In the genomic region with DNA sequence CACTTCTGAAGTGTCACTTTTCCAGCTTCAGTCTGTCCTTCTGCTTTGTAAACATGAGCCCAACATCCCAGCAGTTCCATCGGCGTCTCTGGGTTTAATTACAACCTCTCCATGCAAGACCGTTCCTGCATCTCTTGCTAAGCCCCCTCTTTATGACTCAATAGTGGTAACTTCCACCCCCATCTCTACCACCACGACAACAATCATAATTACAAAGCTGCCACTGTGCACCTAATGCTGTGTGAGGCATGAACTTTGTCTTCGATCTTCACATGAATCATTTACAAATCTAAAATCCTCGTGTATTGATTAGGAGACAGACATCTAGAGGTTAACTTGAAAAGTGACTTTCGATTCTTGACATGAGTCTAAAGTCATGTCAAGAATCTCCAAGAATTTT, we compare ENCODE assay signal across 18 cellular contexts. TPM values are rescaled to one million over a fixed set of nuclear protein-coding genes. Genes with fewer than 3 reads are reported as not detected.
DNase-seq lines count a peak whose midpoint lies in the region; ATAC-seq, FAIRE-seq and TF ChIP-seq lines count a peak whose summit lies in the region.
"Had no signal": no experiment of that assay in that cellular context is flagged by ENCODE, and none has a peak within 500 bp of the region (broad histone marks: within the 10 kb centered on the region; RNA-seq: fewer than 3 reads in every experiment).

No MANE protein-coding gene starts in this region.

- no peak for ATAC-seq in activated B cell treated with CpG ODN at 0.5 μM for 24 hours (ENCODE audit: low read depth)
- ATAC-seq in naive B cell (ENCODE audit: low read depth in 2 of 2) = no peak
- ATAC-seq in GM18505 (IDR thresholded peaks at IDR 0.05; ENCODE audit: unreplicated experiment) = no peak

- H3K27me3 ChIP-seq in CD4-positive, alpha-beta memory T cell (ENCODE audit: insufficient read depth, low read length) = no peaks in the 10 kb centered on the region

- CTCF ChIA-PET in CD4-positive, alpha-beta memory T cell (lab: Charles Lee; ENCODE audit: partially characterized antibody) = interaction anchor here (1.0 to 8.0 kb wide), 5 partner anchors 23 to 129 kb away, joined by 3 to 83 read pairs (median 3); partner anchors contain the start of gene CEP43
- CTCF ChIA-PET in activated B cell treated with CpG ODN at 0.5 μM for 24 hours (lab: Charles Lee) = interaction anchor here (0.6 to 12.6 kb wide), 5 partner anchors 11 to 128 kb away, joined by 3 to 105 read pairs (median 3); no protein-coding TSS in a partner anchor

- TF ChIP-seq POLR2A in GM12891 (IDR thresholded peaks at IDR 0.05; ENCODE audit: low read depth, low read length) (no peak), GM18505 (IDR thresholded peaks at IDR 0.05; ENCODE audit: borderline replicate concordance, extremely low read depth, insufficient read depth, insufficient read length) (no peak)

- DNase-seq in CD4-positive, alpha-beta memory T cell = no peak
- DNase-seq in GM12891 (ENCODE audit: insufficient read length, low spot score) (no peak), activated B cell treated with CpG ODN at 0.5 μM for 24 hours (no peak), naive B cell (no peak), substantia nigra (lab: John Stamatoyannopoulos, UW) (no peak), urothelium cell line (ENCODE audit: low spot score) (no peak)
- DNase-seq: Caco-2, GM23248, KBM-7, NCI-H1092, NCI-H1694, NCI-H446, PC-9, SK-N-SH had no signal

- no peaks in the 10 kb centered on the region for H3K9me3 ChIP-seq in CD4-positive, alpha-beta memory T cell (ENCODE audit: control insufficient read depth in 1 of 2, low read length in 2 of 2)
- H3K9me3 ChIP-seq: Caco-2, SK-N-SH had no signal

- intact Hi-C loops in CD4-positive, alpha-beta memory T cell (cut with micrococcal nuclease) = loop anchor here (2.0 kb wide), 4 partner anchors 23 to 161 kb away; partner anchors contain the start of genes CEP43 and RNASET2
- intact Hi-C loops in activated B cell treated with CpG ODN at 0.5 μM for 24 hours (cut with micrococcal nuclease) = loop anchor here (1.0 kb wide), 2 partner anchors 11 to 22 kb away; no protein-coding TSS in a partner anchor

- H3K36me3 Mint-ChIP-seq in CD4-positive, alpha-beta memory T cell = peaks cover 20 to 44% of the 10 kb centered on the region in 2 donors
- H3K36me3 Mint-ChIP-seq in activated B cell treated with CpG ODN at 0.5 μM for 24 hours (ENCODE audit: low read depth) = no peaks in the 10 kb centered on the region
- H3K36me3 Mint-ChIP-seq in naive B cell = peaks cover 9 to 19% of the 10 kb centered on the region in 2 donors

- POLR2A ChIA-PET in CD4-positive, alpha-beta memory T cell (lab: Charles Lee; ENCODE audit: partially characterized antibody) = interaction anchor here (1.0 to 7.3 kb wide), 7 partner anchors 10 to 162 kb away, joined by 4 to 68 read pairs (median 7); partner anchors contain the start of genes CEP43 and RNASET2
- POLR2A ChIA-PET in activated B cell treated with CpG ODN at 0.5 μM for 24 hours (lab: Charles Lee) = interaction anchor here (1.3 to 26.6 kb wide), 8 partner anchors 9 to 162 kb away, joined by 3 to 970 read pairs (median 18); partner anchors contain the start of genes CCR6, CEP43 and RNASET2

- peaks cover 0 to 1% of the 10 kb centered on the region in 2 donors for H3K27me3 Mint-ChIP-seq in CD4-positive, alpha-beta memory T cell
- H3K27me3 Mint-ChIP-seq in activated B cell treated with CpG ODN at 0.5 μM for 24 hours (no peaks in the 10 kb centered on the region), naive B cell (no peaks in the 10 kb centered on the region)

- peaks cover 83% of the 10 kb centered on the region for H3K4me1 ChIP-seq in CD4-positive, alpha-beta memory T cell (ENCODE audit: insufficient read depth, low read length)

- TF ChIP-seq CTCF in activated B cell treated with CpG ODN at 0.5 μM for 24 hours (IDR thresholded peaks at IDR 0.05) = no peak

- peak overlapping the region; percentile 43 to 85 (median 66) for H3K4me3 Mint-ChIP-seq in CD4-positive, alpha-beta memory T cell
- H3K4me3 Mint-ChIP-seq in activated B cell treated with CpG ODN at 0.5 μM for 24 hours = peak overlapping the region; percentile 55
- H3K4me3 Mint-ChIP-seq in naive B cell = peak overlapping the region; percentile 42 to 99 (median 92)

- peak overlapping the region; percentile 63 for H3K27ac ChIP-seq in CD4-positive, alpha-beta memory T cell (ENCODE audit: low read depth, low read length)
- no peak overlapping the region for H3K27ac ChIP-seq in substantia nigra (ENCODE audit: low read depth, low read length, poor library complexity, severe bottlenecking)
- H3K27ac ChIP-seq: GM23248, PC-9 had no signal

- H3K9me3 Mint-ChIP-seq in CD4-positive, alpha-beta memory T cell = no peaks in the 10 kb centered on the region
- H3K9me3 Mint-ChIP-seq in activated B cell treated with CpG ODN at 0.5 μM for 24 hours = no peaks in the 10 kb centered on the region
- peaks cover 0 to 4% (median 0%) of the 10 kb centered on the region in 7 donors for H3K9me3 Mint-ChIP-seq in naive B cell

- H3K4me1 Mint-ChIP-seq in CD4-positive, alpha-beta memory T cell = peaks cover 69 to 96% (median 82%) of the 10 kb centered on the region in 4 donors
- H3K4me1 Mint-ChIP-seq in activated B cell treated with CpG ODN at 0.5 μM for 24 hours = peaks cover 96% of the 10 kb centered on the region
- H3K4me1 Mint-ChIP-seq in naive B cell = peaks cover 81 to 95% (median 88%) of the 10 kb centered on the region in 3 donors

- no peaks in the 10 kb centered on the region for H3K36me3 ChIP-seq in CD4-positive, alpha-beta memory T cell (ENCODE audit: insufficient read depth, low read length)

- no peak overlapping the region for H3K4me3 ChIP-seq in CD4-positive, alpha-beta memory T cell (ENCODE audit: low read length in 2 of 2)
- H3K4me3 ChIP-seq: GM23248, PC-9 had no signal

- H3K27ac Mint-ChIP-seq in CD4-positive, alpha-beta memory T cell = peak overlapping the region; percentile 94 to 98 (median 95)
- peak overlapping the region; percentile 89 for H3K27ac Mint-ChIP-seq in activated B cell treated with CpG ODN at 0.5 μM for 24 hours
- H3K27ac Mint-ChIP-seq in naive B cell = peak overlapping the region; percentile 98 to 100 (median 100)

- FAIRE-seq in GM12891 (lab: Jason Lieb, UNC) (peak; percentile 55), urothelium cell line (lab: Jason Lieb, UNC) (no peak)

TF ChIP-seq in GM12891, 5 proteins besides CTCF, POLR2A, EP300 and RAD21:
- no peak for TF ChIP-seq POU2F2 (IDR thresholded peaks at IDR 0.05; ENCODE audit: low read depth, low read length)
- no peak for TF ChIP-seq TAF1 (IDR thresholded peaks at IDR 0.05; ENCODE audit: low read depth, low read length)
- no peak for TF ChIP-seq PAX5 (IDR thresholded peaks at IDR 0.05; ENCODE audit: insufficient read depth, low read length, severe bottlenecking)
- TF ChIP-seq POLR2AphosphoS5 (IDR thresholded peaks at IDR 0.05; ENCODE audit: low read depth, low read length) = no peak
- no peak for TF ChIP-seq SPI1 (IDR thresholded peaks at IDR 0.05; ENCODE audit: low read depth, low read length)

RNA-seq across cellular contexts. Expression of gene CCR6, which starts 4.9 kb away (rescaled TPM):
- total RNA-seq in CD4-positive, alpha-beta memory T cell = 10 to 100 TPM; 21.7 to 23.7 TPM
- 100 to 1,000 TPM in 1 of 2 donors, 10 to 100 TPM in 1; 98.7 to 124 TPM for polyA plus RNA-seq in CD4-positive, alpha-beta memory T cell
- 2.6 TPM for polyA plus RNA-seq in GM12891 (2012; ENCODE audit: low read depth, missing spikeins)
- 26.2 and 28.9 TPM in 2 replicates for total RNA-seq in activated B cell treated with CpG ODN at 0.5 μM for 24 hours
- 100 to 1,000 TPM in 5 of 6 donors, 10 to 100 TPM in 1; 97.4 to 205 (median 126) TPM for polyA plus RNA-seq in naive B cell (ENCODE audit: low read depth in 6 of 6)
- total RNA-seq: Caco-2, GM23248, PC-9 had no signal
- polyA plus RNA-seq: AG04450, BJ, GM23248, SK-N-SH had no signal

RNA-seq across cellular contexts. Expression of gene GPR31, which starts 39.8 kb away (rescaled TPM):
- not detected for total RNA-seq in CD4-positive, alpha-beta memory T cell
- not detected for polyA plus RNA-seq in CD4-positive, alpha-beta memory T cell
- polyA plus RNA-seq in GM12891 (2012; ENCODE audit: low read depth, missing spikeins) = 0.04 TPM
- not detected in 2 replicates for total RNA-seq in activated B cell treated with CpG ODN at 0.5 μM for 24 hours
- polyA plus RNA-seq in naive B cell (ENCODE audit: low read depth in 6 of 6) = not detected
- total RNA-seq: Caco-2, GM23248, M059J, PC-9 had no signal
- polyA plus RNA-seq: AG04450, BJ, GM23248, SK-N-SH had no signal
